23 cellular contexts compared by ENCODE assay signal in genomic region chr6:38241200-38241599, GRCh38.
DNase-seq lines count a peak whose midpoint lies in the region; ATAC-seq, FAIRE-seq and TF ChIP-seq lines count a peak whose summit lies in the region.
"Had no signal": no experiment of that assay in that cellular context is flagged by ENCODE, and none has a peak within 500 bp of the region (broad histone marks: within the 10 kb centered on the region; RNA-seq: fewer than 3 reads in every experiment).

No MANE protein-coding gene starts in this region.

- no peak overlapping the region for H3K27ac ChIP-seq in H1 (ENCODE audit: low read depth, low read length)
- H3K27ac ChIP-seq in left lung = no peak overlapping the region
- H3K27ac ChIP-seq: SK-N-MC had no signal

- H3K18ac ChIP-seq in H1 (ENCODE audit: extremely low read depth, low read length) = no peak overlapping the region

- no peak overlapping the region for H2BK5ac ChIP-seq in H1 (ENCODE audit: low read depth, low read length)

- no peaks in the 10 kb centered on the region for H4K20me1 ChIP-seq in H1 (replicated peaks in 1 of 2; ENCODE audit: control insufficient read depth in 1 of 2, insufficient read depth in 2 of 2, low read length in 2 of 2)

- no peak overlapping the region for H3K56ac ChIP-seq in H1 (replicated peaks; ENCODE audit: insufficient read length, low read depth, low read length)

- FAIRE-seq in H1 (lab: Jason Lieb, UNC) = no peak
- FAIRE-seq: GM19239 had no signal

- H3K4me1 ChIP-seq in H1 (replicated peaks in 1 of 4; ENCODE audit: control insufficient read depth in 3 of 4, insufficient read depth in 4 of 4, low read length in 3 of 4) (peaks cover 0 to 3% (median under 1%) of the 10 kb centered on the region in 4 experiments; a peak in 1 of 7 replicates), left lung (no peaks in the 10 kb centered on the region)
- H3K4me1 ChIP-seq: Caco-2 had no signal

- H3K23ac ChIP-seq in H1 (ENCODE audit: insufficient read length) = no peak overlapping the region

- H2BK20ac ChIP-seq in H1 (ENCODE audit: low read length) = no peak overlapping the region

- H2BK15ac ChIP-seq in H1 (ENCODE audit: low read length) = 0 out of 2 replicates have a peak overlapping the region, but pooled peaks have one; percentile 6

- H4K91ac ChIP-seq in H1 (replicated peaks; ENCODE audit: insufficient read length, low read length) = no peak overlapping the region

- no peaks in the 10 kb centered on the region for H3K23me2 ChIP-seq in H1 (ENCODE audit: low read depth, low read length)

- no peak overlapping the region for H3K9ac ChIP-seq in H1 (replicated peaks in 1 of 4; ENCODE audit: extremely low read depth in 1 of 4, low read depth in 3 of 4, low read length in 3 of 4)

- no peak overlapping the region for H2BK120ac ChIP-seq in H1 (replicated peaks; ENCODE audit: low read depth, low read length)

- H2AK5ac ChIP-seq in H1 (ENCODE audit: low read depth, low read length) = no peak overlapping the region

- H3K14ac ChIP-seq in H1 (ENCODE audit: insufficient read length) = no peak overlapping the region

- H4K8ac ChIP-seq in H1 (ENCODE audit: extremely low read depth, insufficient read depth, low read length) = no peak overlapping the region

- TF ChIP-seq CTCF in H1 (IDR thresholded peaks at IDR 0.05; ENCODE audit: control extremely low read depth in 1 of 3, insufficient read depth in 1 of 3, low read depth in 1 of 3, low read length in 3 of 3) (no peak), left lung (IDR thresholded peaks at IDR 0.05) (no peak)

- H3K27me3 ChIP-seq in H1 (replicated peaks in 1 of 4; ENCODE audit: control insufficient read depth in 3 of 4, extremely low read depth in 1 of 4, insufficient read depth in 3 of 4, low read length in 3 of 4) (no peaks in the 10 kb centered on the region), left lung (no peaks in the 10 kb centered on the region)

- H2AFZ ChIP-seq in H1 (ENCODE audit: low read length) = no peak overlapping the region

- POLR2A ChIA-PET in H1 (lab: Charles Lee; ENCODE audit: partially characterized antibody) = no interaction called here

- H3K4ac ChIP-seq in H1 (replicated peaks; ENCODE audit: insufficient read length, low read depth, low read length) = no peak overlapping the region

- H3K36me3 ChIP-seq in H1 (ENCODE audit: control insufficient read depth in 2 of 4, insufficient read depth in 4 of 4, low read length in 3 of 4) (no peaks in the 10 kb centered on the region), left lung (no peaks in the 10 kb centered on the region)

- no peak for TF ChIP-seq RAD21 in H1 (IDR thresholded peaks at IDR 0.05 in 1 of 2, conservative IDR thresholded peaks at IDR 0.05 in 1 of 2; ENCODE audit: low read depth in 2 of 2, low read length in 2 of 2)

- CTCF ChIA-PET in H1 (lab: Charles Lee; ENCODE audit: partially characterized antibody) = interaction anchor here (1.1 kb wide), 1 partner anchor 65 kb away, joined by 3 read pairs; no protein-coding TSS in a partner anchor

- ATAC-seq in left lobe of liver = no peak
- no peak for ATAC-seq in left lung
- ATAC-seq: CD8-positive, alpha-beta T cell had no signal

- H4K5ac ChIP-seq in H1 (ENCODE audit: insufficient read length, low read depth, low read length) = no peak overlapping the region

- H3K79me2 ChIP-seq in H1 (ENCODE audit: control insufficient read depth in 1 of 2, insufficient read depth in 2 of 2, low read length in 2 of 2) = no peaks in the 10 kb centered on the region

- no peaks in the 10 kb centered on the region for H3K9me3 ChIP-seq in H1 (ENCODE audit: insufficient read depth in 2 of 2, low read depth in 1 of 2, low read length in 1 of 2)
- no peaks in the 10 kb centered on the region for H3K9me3 ChIP-seq in left lung
- H3K9me3 ChIP-seq: Caco-2 had no signal

- H2BK12ac ChIP-seq in H1 (ENCODE audit: low read depth, low read length) = no peak overlapping the region

- H3K4me2 ChIP-seq in H1 (ENCODE audit: insufficient read depth in 1 of 2, low read depth in 2 of 2, low read length in 2 of 2) = no peak overlapping the region

- TF ChIP-seq POLR2A in H1 (IDR thresholded peaks at IDR 0.05; ENCODE audit: control extremely low read depth in 1 of 2, low read depth in 2 of 2, low read length in 2 of 2) = no peak

- peak; percentile 65 for DNase-seq in ELR (ENCODE audit: low read depth)
- DNase-seq in M059J (ENCODE audit: low read depth) = peak; percentile 95
- DNase-seq in H1 (ENCODE audit: low read depth in 1 of 2, low spot score in 2 of 2) = no peak
- no peak for DNase-seq in activated T-cell treated with anti-CD3 and anti-CD28 coated beads, Interleukin-2, amount 50 U/mL, for 1 hour
- no peak for DNase-seq in activated CD4-positive, alpha-beta T cell treated with anti-CD3 and anti-CD28 coated beads, Interleukin-2, amount 50 U/mL, for 1 hour
- DNase-seq in left lobe of liver (ENCODE audit: low spot score) = no peak
- DNase-seq in left lung = no peak
- DNase-seq: C1 segment of cervical spinal cord; Caco-2; CD8-positive, alpha-beta T cell; H7; KG1; MM.1S; NCI-H1048; NCI-H1417; NCI-H1694 treated with DMSO at 0.1 percent for 48 hours; NCI-H2081; NCI-H2227 treated with DMSO at 0.1 percent for 48 hours; NCI-H510A; NCI-H748 treated with DMSO at 0.1 percent for 48 hours; SHP77 treated with DMSO at 0.1 percent for 48 hours had no signal

- H3K79me1 ChIP-seq in H1 (ENCODE audit: low read depth, low read length) = no peaks in the 10 kb centered on the region

- intact Hi-C loops in left lung (cut with DNase I) = no loop called here

- H3K4me3 ChIP-seq in H1 (ENCODE audit: extremely low read depth in 1 of 4, insufficient read depth in 2 of 4, low read depth in 3 of 4, low read length in 4 of 4) (no peak overlapping the region), left lung (no peak overlapping the region)
- H3K4me3 ChIP-seq: SK-N-MC had no signal

- no peak for TF ChIP-seq EP300 in H1 (IDR thresholded peaks at IDR 0.05; ENCODE audit: borderline replicate concordance in 1 of 2, low read depth in 2 of 2, low read length in 2 of 2)

- 79% methylated on average over 5 of the region's 5 CpGs; no CpG with 5 or more reads in 1 of the 2 experiments for WGBS in H1 (ENCODE audit: extremely low coverage in 1 of 2, insufficient coverage in 1 of 2, insufficient read length in 1 of 2, insufficient replicate concordance in 2 of 2, low coverage in 1 of 2, low lambda C conversion rate in 2 of 2, missing lambda C conversion rate in 1 of 2), 2 experiments

TF ChIP-seq in H1, 55 proteins besides CTCF, POLR2A, EP300 and RAD21:
- TF ChIP-seq ATF3 (IDR thresholded peaks at IDR 0.05; ENCODE audit: insufficient read depth, low read depth, low read length) (no peak), JUN (IDR thresholded peaks at IDR 0.05; ENCODE audit: low read depth, low read length) (no peak), CEBPB (IDR thresholded peaks at IDR 0.05; ENCODE audit: low read depth, low read length) (no peak), POU5F1 (IDR thresholded peaks at IDR 0.05; ENCODE audit: low read depth, low read length) (no peak), ASH2L (IDR thresholded peaks at IDR 0.05; ENCODE audit: low read length) (no peak), SP4 (IDR thresholded peaks at IDR 0.05; ENCODE audit: low read length) (no peak), SP1 (IDR thresholded peaks at IDR 0.05; ENCODE audit: low read depth, low read length) (no peak), EZH2 (IDR thresholded peaks at IDR 0.05; ENCODE audit: low read depth, low read length, severe bottlenecking) (no peak), HDAC6 (IDR thresholded peaks at IDR 0.05; ENCODE audit: low read depth, low read length) (no peak), BCL11A (IDR thresholded peaks at IDR 0.05; ENCODE audit: low read depth in 2 of 2, low read length in 2 of 2) (no peak), TBP (IDR thresholded peaks at IDR 0.05; ENCODE audit: low read depth, low read length) (no peak), TAF7 (optimal IDR thresholded peaks at IDR 0.05; ENCODE audit: borderline replicate concordance, low read depth, low read length) (no peak)

Comparison
In these comparisons a context has a peak if more than half of its experiments do, and no peak if none do; other contexts are left out.
1. DNase-seq: peak in ELR (single experiment) and M059J (single experiment); none in H1 (0 of 2), activated T-cell treated with anti-CD3 and anti-CD28 coated beads, Interleukin-2, amount 50 U/mL, for 1 hour (single experiment), activated CD4-positive, alpha-beta T cell treated with anti-CD3 and anti-CD28 coated beads, Interleukin-2, amount 50 U/mL, for 1 hour (single experiment), left lobe of liver (single experiment) and left lung (0 of 2).